8 cellular contexts compared by ENCODE assay signal in genomic region chr18:75209129-75209951, GRCh38. TPM values are rescaled to one million over a fixed set of nuclear protein-coding genes. Genes with fewer than 3 reads are reported as not detected.
DNase-seq lines count a peak whose midpoint lies in the region; ATAC-seq and TF ChIP-seq lines count a peak whose summit lies in the region.

A gene with protein sequence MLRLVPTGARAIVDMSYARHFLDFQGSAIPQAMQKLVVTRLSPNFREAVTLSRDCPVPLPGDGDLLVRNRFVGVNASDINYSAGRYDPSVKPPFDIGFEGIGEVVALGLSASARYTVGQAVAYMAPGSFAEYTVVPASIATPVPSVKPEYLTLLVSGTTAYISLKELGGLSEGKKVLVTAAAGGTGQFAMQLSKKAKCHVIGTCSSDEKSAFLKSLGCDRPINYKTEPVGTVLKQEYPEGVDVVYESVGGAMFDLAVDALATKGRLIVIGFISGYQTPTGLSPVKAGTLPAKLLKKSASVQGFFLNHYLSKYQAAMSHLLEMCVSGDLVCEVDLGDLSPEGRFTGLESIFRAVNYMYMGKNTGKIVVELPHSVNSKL (minus strand): TSS chr18:75209139. CDS start chr18:75209058, 81 bp downstream.

- H3K36me3 Mint-ChIP-seq in T-helper 1 cell treated with Interleukin-12 subunit alpha and Interleukin-12 subunit beta and Interleukin-4 antibody, amounts not matched to agents 30 μg/mL and 1 μg/mL, for 36 hours (ENCODE audit: low read depth) = peaks cover 23% of the 10 kb centered on the region

- peaks cover 44% of the 10 kb centered on the region for H3K4me1 Mint-ChIP-seq in T-helper 1 cell treated with Interleukin-12 subunit alpha and Interleukin-12 subunit beta and Interleukin-4 antibody, amounts not matched to agents 30 μg/mL and 1 μg/mL, for 36 hours (ENCODE audit: low read depth)

- peak; percentile 90 for DNase-seq in GM13977 (ENCODE audit: low spot score)
- DNase-seq in NCI-H1436 treated with DMSO at 0.1 percent for 48 hours (lab: John Stamatoyannopoulos, UW) = peak; percentile 33
- peak; percentile 77 for DNase-seq in amniotic epithelial cell (ENCODE audit: low read depth)
- DNase-seq in heart left ventricle = peak; percentile 92 to 94 (median 93)
- DNase-seq in posterior vena cava (ENCODE audit: low spot score) = peak; percentile 96
- DNase-seq in vagina (ENCODE audit: extremely low spot score in 2 of 2) = no peak

- TF ChIP-seq CTCF in GM13977 (IDR thresholded peaks at IDR 0.05; ENCODE audit: extremely low read depth, insufficient read depth, missing control alignments) (no peak), heart left ventricle (IDR thresholded peaks at IDR 0.05) (no peak), vagina (IDR thresholded peaks at IDR 0.05) (no peak)

- H3K4me3 Mint-ChIP-seq in T-helper 1 cell treated with Interleukin-12 subunit alpha and Interleukin-12 subunit beta and Interleukin-4 antibody, amounts not matched to agents 30 μg/mL and 1 μg/mL, for 36 hours = peak within 1 kb of the TSS; percentile 96

- peak within 1 kb of the TSS; percentile 97 for H3K27ac Mint-ChIP-seq in T-helper 1 cell treated with Interleukin-12 subunit alpha and Interleukin-12 subunit beta and Interleukin-4 antibody, amounts not matched to agents 30 μg/mL and 1 μg/mL, for 36 hours

- peak within 1 kb of the TSS; percentile 61 to 99 (median 96) for H3K4me3 ChIP-seq in heart left ventricle
- peak within 1 kb of the TSS; percentile 74 to 82 for H3K4me3 ChIP-seq in vagina

- H3K4me1 ChIP-seq in heart left ventricle (peaks cover 7 to 63% (median 53%) of the 10 kb centered on the region in 12 donors), vagina (peaks cover 54% of the 10 kb centered on the region)

- ATAC-seq in HG02798 (IDR thresholded peaks at IDR 0.05; ENCODE audit: poor library complexity, unreplicated experiment) (peak; percentile 55), heart left ventricle (peak; percentile 65 to 84 (median 75))

- no peaks in the 10 kb centered on the region for H3K27me3 ChIP-seq in heart left ventricle
- H3K27me3 ChIP-seq in vagina = no peaks in the 10 kb centered on the region

- H3K27ac ChIP-seq in heart left ventricle = peak within 1 kb of the TSS; percentile 96 to 100 (median 99)
- peak within 1 kb of the TSS; percentile 96 for H3K27ac ChIP-seq in vagina

- H3K36me3 ChIP-seq in heart left ventricle = no peaks in the 10 kb centered on the region
- no peaks in the 10 kb centered on the region for H3K36me3 ChIP-seq in vagina

- H3K9me3 ChIP-seq in heart left ventricle = no peaks in the 10 kb centered on the region
- H3K9me3 ChIP-seq in vagina = no peaks in the 10 kb centered on the region

- in situ Hi-C loops in GM13977 (cut with MboI; ENCODE audit: low pct_unique_long_range_greater_than_20kb, low sequenced_read_pairs, unreplicated experiment) = no loop called here

- TF ChIP-seq POLR2A in heart left ventricle (IDR thresholded peaks at IDR 0.05) (peak in 1 of 2 donors; percentile 56), vagina (IDR thresholded peaks at IDR 0.05) (peak in 1 of 2 donors; percentile 38)

- 0 to 1% (median 0%) methylated on average over 44 to 88 of the region's 88 CpGs for WGBS in heart left ventricle, 4 donors

- intact Hi-C loops in heart left ventricle (cut with DNase I) (loop anchor here in 8 of 10 donors (2.0 to 10.0 kb wide), 11 partner anchors 37 to 612 kb away; partner anchors contain the start of gene ZNF407 (in 1 of the 8)), posterior vena cava (cut with DNase I) (loop anchor here in 1 of 2 donors (10.0 kb wide), 1 partner anchor 245 kb away; no protein-coding TSS in a partner anchor), vagina (cut with DNase I) (no loop called here)

- H3K27me3 Mint-ChIP-seq in T-helper 1 cell treated with Interleukin-12 subunit alpha and Interleukin-12 subunit beta and Interleukin-4 antibody, amounts not matched to agents 30 μg/mL and 1 μg/mL, for 36 hours (ENCODE audit: low read depth) = peaks cover 36% of the 10 kb centered on the region

- H3K9me3 Mint-ChIP-seq in T-helper 1 cell treated with Interleukin-12 subunit alpha and Interleukin-12 subunit beta and Interleukin-4 antibody, amounts not matched to agents 30 μg/mL and 1 μg/mL, for 36 hours = no peaks in the 10 kb centered on the region

RNA-seq across cellular contexts. Expression of the gene that starts here (rescaled TPM):
- 10 to 100 TPM; 35.3 to 58.2 (median 49.4) TPM for total RNA-seq in heart left ventricle
- polyA plus RNA-seq in heart left ventricle = 10 to 100 TPM; 13.6 to 33.4 TPM
- total RNA-seq in posterior vena cava = 10 to 100 TPM; 13.7 to 15.8 TPM
- total RNA-seq in vagina = 16.0 TPM

Comparison
In these comparisons a context has a peak if more than half of its experiments do, and no peak if none do; other contexts are left out.
1. DNase-seq: peak in GM13977 (single experiment), NCI-H1436 treated with DMSO at 0.1 percent for 48 hours (single experiment), amniotic epithelial cell (single experiment), heart left ventricle (5 of 5) and posterior vena cava (single experiment); none in vagina (0 of 2).